Comparison of ENCODE assay signal across 12 cellular contexts in genomic region chr11:117201906-117202305, GRCh38. TPM values are rescaled to one million over a fixed set of nuclear protein-coding genes. Genes with fewer than 3 reads are reported as not detected.
DNase-seq lines count a peak whose midpoint lies in the region; ATAC-seq, FAIRE-seq and TF ChIP-seq lines count a peak whose summit lies in the region.
"Had no signal": no experiment of that assay in that cellular context is flagged by ENCODE, and none has a peak within 500 bp of the region (broad histone marks: within the 10 kb centered on the region; RNA-seq: fewer than 3 reads in every experiment).

No MANE protein-coding gene starts in this region.

- in situ Hi-C loops in astrocyte of the cerebellum (cut with HindIII; ENCODE audit: low sequenced_read_pairs) = no loop called here

- peaks cover 10 to 19% (median 13%) of the 10 kb centered on the region in 10 experiments; a peak in 15 of 20 replicates for H3K4me1 ChIP-seq in BLaER1 treated with 17β-estradiol and CSF1 and Interleukin-3, amounts not matched to agents 10 nM and 100 nM
- H3K4me1 ChIP-seq in kidney (ENCODE audit: control insufficient read depth in 1 of 2, insufficient read depth in 1 of 2, low read depth in 1 of 2, low read length in 2 of 2) = no peaks in the 10 kb centered on the region
- H3K4me1 ChIP-seq in smooth muscle cell (ENCODE audit: low read depth) = peaks cover 29% of the 10 kb centered on the region

- H3K4me2 ChIP-seq in BLaER1 treated with 17β-estradiol and CSF1 and Interleukin-3, amounts not matched to agents 10 nM and 100 nM = peak overlapping the region in 6 of 11 experiments; percentile 6 to 40 (median 16); a peak in 7 of 22 replicates
- peak overlapping the region; percentile 85 for H3K4me2 ChIP-seq in smooth muscle cell

- H3K4me1 Mint-ChIP-seq in stimulated activated naive CD8-positive, alpha-beta T cell treated with anti-CD3 and anti-CD28 coated beads, Interleukin-15, amount 100 ng/mL, for 72 hours = peaks cover 11% of the 10 kb centered on the region

- 80% methylated on average over 6 of the region's 6 CpGs for WGBS in smooth muscle cell (ENCODE audit: low lambda C conversion rate)

- no peaks in the 10 kb centered on the region for H3K27me3 Mint-ChIP-seq in stimulated activated naive CD8-positive, alpha-beta T cell treated with anti-CD3 and anti-CD28 coated beads, Interleukin-15, amount 100 ng/mL, for 72 hours

- peaks cover 53% of the 10 kb centered on the region for H3F3A ChIP-seq in smooth muscle cell (ENCODE audit: low read depth)

- peak overlapping the region in 3 of 11 experiments; percentile 11 to 38 (median 16); a peak in 2 of 22 replicates for H3K9ac ChIP-seq in BLaER1 treated with 17β-estradiol and CSF1 and Interleukin-3, amounts not matched to agents 10 nM and 100 nM
- peak overlapping the region in 1 of 2 donors; percentile 58 for H3K9ac ChIP-seq in kidney (ENCODE audit: low read length in 2 of 2)
- H3K9ac ChIP-seq in smooth muscle cell (ENCODE audit: low read depth) = peak overlapping the region; percentile 46

- H3K27me3 ChIP-seq in BLaER1 treated with 17β-estradiol and CSF1 and Interleukin-3, amounts not matched to agents 10 nM and 100 nM = no peaks in the 10 kb centered on the region
- no peaks in the 10 kb centered on the region for H3K27me3 ChIP-seq in smooth muscle cell (ENCODE audit: low read depth)

- H3K4me3 Mint-ChIP-seq in stimulated activated naive CD8-positive, alpha-beta T cell treated with anti-CD3 and anti-CD28 coated beads, Interleukin-15, amount 100 ng/mL, for 72 hours = no peak overlapping the region

- H3K27ac Mint-ChIP-seq in stimulated activated naive CD8-positive, alpha-beta T cell treated with anti-CD3 and anti-CD28 coated beads, Interleukin-15, amount 100 ng/mL, for 72 hours = peak overlapping the region in 1 of 2 donors; percentile 42
- H3K27ac Mint-ChIP-seq: nephron progenitor cell had no signal

- peaks cover 50% of the 10 kb centered on the region for H3K79me2 ChIP-seq in smooth muscle cell (ENCODE audit: low read depth)

- FAIRE-seq in kidney (lab: Jason Lieb, UNC) = no peak
- FAIRE-seq: TTC549 had no signal

- no peak for DNase-seq in astrocyte of the cerebellum (ENCODE audit: low read depth)
- DNase-seq in kidney = no peak
- no peak for DNase-seq in smooth muscle cell (lab: John Stamatoyannopoulos, UW; ENCODE audit: unreplicated experiment)
- no peak for DNase-seq in stimulated activated naive CD8-positive, alpha-beta T cell treated with anti-CD3 and anti-CD28 coated beads, Interleukin-15, amount 100 ng/mL, for 72 hours
- no peak for DNase-seq in NCI-H526 treated with DMSO at 0.1 percent for 48 hours (lab: John Stamatoyannopoulos, UW)
- no peak for DNase-seq in NCI-H2081 treated with DMSO at 0.1 percent for 48 hours (lab: John Stamatoyannopoulos, UW)
- DNase-seq: cerebellar nuclear complex, NCI-H2081, nephron progenitor cell had no signal

- TF ChIP-seq CTCF in astrocyte of the cerebellum (IDR thresholded peaks at IDR 0.05; ENCODE audit: low read depth, low read length, missing control alignments) (no peak), kidney (IDR thresholded peaks at IDR 0.05; ENCODE audit: borderline replicate concordance, extremely low read depth, insufficient read depth) (no peak), smooth muscle cell (IDR thresholded peaks at IDR 0.05; ENCODE audit: borderline replicate concordance, insufficient read depth, poor library complexity, severe bottlenecking) (no peak)

- no peak overlapping the region for H3K4me3 ChIP-seq in BLaER1 treated with 17β-estradiol and CSF1 and Interleukin-3, amounts not matched to agents 10 nM and 100 nM
- peak overlapping the region; percentile 64 for H3K4me3 ChIP-seq in astrocyte of the cerebellum (ENCODE audit: low read depth, low read length)
- H3K4me3 ChIP-seq in kidney (ENCODE audit: low read length in 2 of 2) = peak overlapping the region; percentile 59 to 63
- peak overlapping the region; percentile 49 for H3K4me3 ChIP-seq in smooth muscle cell

- no peaks in the 10 kb centered on the region for H3K9me3 Mint-ChIP-seq in stimulated activated naive CD8-positive, alpha-beta T cell treated with anti-CD3 and anti-CD28 coated beads, Interleukin-15, amount 100 ng/mL, for 72 hours
- H3K9me3 Mint-ChIP-seq: nephron progenitor cell had no signal

- intact Hi-C loops in kidney (cut with DNase I) = no loop called here

- peaks cover 0 to 28% (median 0%) of the 10 kb centered on the region in 11 experiments; a peak in 3 of 22 replicates for H4K20me1 ChIP-seq in BLaER1 treated with 17β-estradiol and CSF1 and Interleukin-3, amounts not matched to agents 10 nM and 100 nM
- H4K20me1 ChIP-seq in smooth muscle cell (ENCODE audit: low read depth) = peaks cover 59% of the 10 kb centered on the region

- peaks cover 20 to 62% (median 39%) of the 10 kb centered on the region in 11 experiments for H3K36me3 ChIP-seq in BLaER1 treated with 17β-estradiol and CSF1 and Interleukin-3, amounts not matched to agents 10 nM and 100 nM
- peaks cover 4 to 11% of the 10 kb centered on the region in 2 donors for H3K36me3 ChIP-seq in kidney (ENCODE audit: control insufficient read depth in 1 of 2, insufficient read depth in 2 of 2, low read length in 2 of 2)
- no peaks in the 10 kb centered on the region for H3K36me3 ChIP-seq in smooth muscle cell (ENCODE audit: low read depth)

- no peak overlapping the region for H2AFZ ChIP-seq in smooth muscle cell (ENCODE audit: low read depth)

- ATAC-seq in stimulated activated naive CD8-positive, alpha-beta T cell treated with anti-CD3 and anti-CD28 coated beads, Interleukin-15, amount 100 ng/mL, for 72 hours = no peak
- ATAC-seq in HG03280 (IDR thresholded peaks at IDR 0.05; ENCODE audit: unreplicated experiment) = no peak

- no peaks in the 10 kb centered on the region for H3K9me3 ChIP-seq in BLaER1 treated with 17β-estradiol and CSF1 and Interleukin-3, amounts not matched to agents 10 nM and 100 nM (replicated peaks in 1 of 11)
- no peaks in the 10 kb centered on the region for H3K9me3 ChIP-seq in kidney (ENCODE audit: control insufficient read depth in 1 of 2, low read length in 2 of 2)
- no peaks in the 10 kb centered on the region for H3K9me3 ChIP-seq in smooth muscle cell (replicated peaks; ENCODE audit: low read depth)

- peak overlapping the region in 5 of 11 experiments; percentile 0 to 31 (median 29); a peak in 8 of 22 replicates for H3K27ac ChIP-seq in BLaER1 treated with 17β-estradiol and CSF1 and Interleukin-3, amounts not matched to agents 10 nM and 100 nM
- peak overlapping the region; percentile 80 to 94 for H3K27ac ChIP-seq in kidney (ENCODE audit: low read depth in 2 of 2, low read length in 2 of 2)
- peak overlapping the region; percentile 79 for H3K27ac ChIP-seq in smooth muscle cell (ENCODE audit: low read depth)

RNA-seq across cellular contexts. Expression of gene TAGLN, which starts 2.7 kb away (rescaled TPM):
- 846 TPM for total RNA-seq in kidney
- 776 TPM for polyA plus RNA-seq in kidney (ENCODE audit: insufficient read depth, low read depth, low replicate concordance)
- 1,972 and 2,130 TPM in 2 replicates for total RNA-seq in smooth muscle cell
- polyA plus RNA-seq in smooth muscle cell = 2,069 and 2,250 TPM in 2 replicates

RNA-seq across cellular contexts. Expression of gene SIDT2, which starts 23.4 kb away (rescaled TPM):
- total RNA-seq in kidney (37.4 TPM), smooth muscle cell (24.7 and 35.0 TPM in 2 replicates)
- polyA plus RNA-seq in kidney (ENCODE audit: insufficient read depth, low read depth, low replicate concordance) (16.4 TPM), smooth muscle cell (11.6 and 21.2 TPM in 2 replicates)

RNA-seq across cellular contexts. Expression of gene PCSK7, which starts 30.0 kb away (rescaled TPM):
- 70.2 TPM for total RNA-seq in kidney
- polyA plus RNA-seq in kidney (ENCODE audit: insufficient read depth, low read depth, low replicate concordance) = 14.5 TPM
- total RNA-seq in smooth muscle cell = 20.8 and 36.4 TPM in 2 replicates
- polyA plus RNA-seq in smooth muscle cell = 23.5 and 40.7 TPM in 2 replicates

RNA-seq across cellular contexts. Expression of gene RNF214, which starts 30.6 kb away (rescaled TPM):
- total RNA-seq in kidney = 24.7 TPM
- polyA plus RNA-seq in kidney (ENCODE audit: insufficient read depth, low read depth, low replicate concordance) = 8.5 TPM
- total RNA-seq in smooth muscle cell = 12.6 and 15.8 TPM in 2 replicates
- polyA plus RNA-seq in smooth muscle cell = 10.9 and 17.3 TPM in 2 replicates

RNA-seq across cellular contexts. Expression of gene PAFAH1B2, which starts 57.8 kb away (rescaled TPM):
- 90.2 TPM for total RNA-seq in kidney
- 29.4 TPM for polyA plus RNA-seq in kidney (ENCODE audit: insufficient read depth, low read depth, low replicate concordance)
- total RNA-seq in smooth muscle cell = 140 and 146 TPM in 2 replicates
- 30.7 and 42.9 TPM in 2 replicates for polyA plus RNA-seq in smooth muscle cell

Comparison
In these comparisons a context has a peak if more than half of its experiments do, and no peak if none do; other contexts are left out.
1. H3K4me3 ChIP-seq: peak in astrocyte of the cerebellum (single experiment), kidney (2 of 2) and smooth muscle cell (single experiment); none in BLaER1 treated with 17β-estradiol and CSF1 and Interleukin-3, amounts not matched to agents 10 nM and 100 nM (0 of 10).